In genomic region chr16:84007520-84007919, GRCh38 we compare ENCODE assay signal across 1 cellular context.
TF ChIP-seq lines count a peak whose summit lies in the region.

No MANE protein-coding gene starts in this region.

TF ChIP-seq in H1, 55 proteins besides CTCF, POLR2A, EP300 and RAD21:
- TF ChIP-seq KDM1A (IDR thresholded peaks at IDR 0.05; ENCODE audit: borderline replicate concordance, low read length) (peak; percentile 80; the same call in 1 of the 2 replicates), RBBP5 (IDR thresholded peaks at IDR 0.05; ENCODE audit: borderline replicate concordance, low read depth, low read length) (no peak)
TF ChIP-seq in H1: peak in this region for 1.
